9 cellular contexts compared by ENCODE assay signal in genomic region chr9:121735065-121735791, GRCh38.
A peak's percentile ranks its signal among the peaks of the same experiment; 100 is the strongest.
DNase-seq lines count a peak whose midpoint lies in the region; ATAC-seq, FAIRE-seq and TF ChIP-seq lines count a peak whose summit lies in the region.
"Had no signal": no experiment of that assay in that cellular context is flagged by ENCODE, and none has a peak within 500 bp of the region (broad histone marks: within the 10 kb centered on the region; RNA-seq: fewer than 3 reads in every experiment).

No MANE protein-coding gene starts in this region.

- TF ChIP-seq CTCF in A673 (conservative IDR thresholded peaks at IDR 0.05; ENCODE audit: low read depth, low read length) (peak; percentile 46), bronchial epithelial cell (IDR thresholded peaks at IDR 0.05; ENCODE audit: insufficient read depth, low read length, severe bottlenecking) (peak; percentile 68), right lobe of liver (IDR thresholded peaks at IDR 0.05) (peak in 3 of 4 donors; percentile 20 to 26 (median 23))
- TF ChIP-seq CTCF in CD4-positive, alpha-beta T cell (IDR thresholded peaks at IDR 0.05), result no peak

- H3K27me3 Mint-ChIP-seq in CD4-positive, alpha-beta T cell, result peaks cover 29% of the 10 kb centered on the region

- TF ChIP-seq POLR2A in right lobe of liver (IDR thresholded peaks at IDR 0.05), result no peak

- WGBS in right lobe of liver (ENCODE audit: insufficient coverage, low coverage, low lambda C conversion rate, missing lambda C conversion rate), result 67% methylated on average over 4 of the region's 9 CpGs

- no peak overlapping the region for H3K27ac Mint-ChIP-seq in CD4-positive, alpha-beta T cell

- peaks cover 10% of the 10 kb centered on the region for H3K4me1 Mint-ChIP-seq in CD4-positive, alpha-beta T cell (ENCODE audit: low read depth)

- H3K4me3 Mint-ChIP-seq in CD4-positive, alpha-beta T cell, result no peak overlapping the region

- intact Hi-C loops in A673 (cut with micrococcal nuclease; ENCODE audit: unreplicated experiment) (no loop called here), right lobe of liver (cut with DNase I) (no loop called here)
- intact Hi-C loops in CD4-positive, alpha-beta T cell (cut with DNase I, micrococcal nuclease), result no loop called here

- POLR2A ChIA-PET in A673 (lab: Charles Lee; ENCODE audit: low non-redundant PET), result no interaction called here
- POLR2A ChIA-PET in CD4-positive, alpha-beta T cell (lab: Charles Lee), result no interaction called here

- no peaks in the 10 kb centered on the region for H3K27me3 ChIP-seq in A673 (replicated peaks; ENCODE audit: insufficient read depth, low read depth, low read length, poor library complexity)
- H3K27me3 ChIP-seq in bronchial epithelial cell (ENCODE audit: control insufficient read depth, insufficient read depth, low read length), result no peaks in the 10 kb centered on the region
- H3K27me3 ChIP-seq in right lobe of liver, result no peaks in the 10 kb centered on the region
- peaks cover 20% of the 10 kb centered on the region for H3K27me3 ChIP-seq in CD4-positive, alpha-beta T cell (ENCODE audit: control insufficient read depth, insufficient read depth, low read length)

- no peaks in the 10 kb centered on the region for H3K9me3 ChIP-seq in A673 (ENCODE audit: low read depth, low read length, poor library complexity, severe bottlenecking)
- H3K9me3 ChIP-seq in right lobe of liver, result no peaks in the 10 kb centered on the region
- H3K9me3 ChIP-seq in CD4-positive, alpha-beta T cell (ENCODE audit: control insufficient read depth, low read length), result no peaks in the 10 kb centered on the region
- H3K9me3 ChIP-seq: HAP-1 had no signal

- peak; percentile 63 for ATAC-seq in GM18511 (IDR thresholded peaks at IDR 0.05; ENCODE audit: unreplicated experiment)
- ATAC-seq in right lobe of liver, result peak; percentile 14 to 30 (median 18)
- ATAC-seq in CD4-positive, alpha-beta T cell (ENCODE audit: poor library complexity), result no peak

- no peak overlapping the region for H3K4me3 ChIP-seq in A673 (ENCODE audit: low read depth, low read length, poor library complexity, severe bottlenecking)
- H3K4me3 ChIP-seq in bronchial epithelial cell (ENCODE audit: low read depth, low read length), result no peak overlapping the region
- no peak overlapping the region for H3K4me3 ChIP-seq in right lobe of liver
- H3K4me3 ChIP-seq: HAP-1 had no signal

- no peaks in the 10 kb centered on the region for H3K9me3 Mint-ChIP-seq in CD4-positive, alpha-beta T cell

- no TSS peak for BruUV-seq in A673 (replicated peaks; lab: Mats Ljungman, UMichigan)

- H3K27ac ChIP-seq in A673 (ENCODE audit: low read depth, low read length, poor library complexity, severe bottlenecking) (no peak overlapping the region), right lobe of liver (peak overlapping the region in 1 of 3 donors; percentile 37)
- no peak overlapping the region for H3K27ac ChIP-seq in CD4-positive, alpha-beta T cell (ENCODE audit: low read depth, low read length)

- no peaks in the 10 kb centered on the region for H3K36me3 ChIP-seq in A673 (ENCODE audit: insufficient read depth, low read length, poor library complexity, severe bottlenecking)
- peaks cover 4% of the 10 kb centered on the region for H3K36me3 ChIP-seq in bronchial epithelial cell (ENCODE audit: control insufficient read depth, insufficient read depth, low read length)
- H3K36me3 ChIP-seq in right lobe of liver, result no peaks in the 10 kb centered on the region
- H3K36me3 ChIP-seq: HAP-1 had no signal

- FAIRE-seq in bronchial epithelial cell (lab: Jason Lieb, UNC), result peak; percentile 55

- H3K4me1 ChIP-seq in A673 (ENCODE audit: insufficient read depth, low read length, poor library complexity, severe bottlenecking) (no peaks in the 10 kb centered on the region), right lobe of liver (peaks cover 0 to 31% (median 0%) of the 10 kb centered on the region in 4 donors)
- H3K4me1 ChIP-seq: HAP-1 had no signal

- peak; percentile 66 for DNase-seq in A673 (ENCODE audit: low spot score)
- DNase-seq in M059J (ENCODE audit: low read depth), result peak; percentile 69
- peak; percentile 52 for DNase-seq in bronchial epithelial cell (ENCODE audit: low read depth)
- no peak for DNase-seq in right lobe of liver
- DNase-seq in CD4-positive, alpha-beta T cell, result no peak
- no peak for DNase-seq in activated naive CD4-positive, alpha-beta T cell (lab: John Stamatoyannopoulos, UW)
- no peak for DNase-seq in superior temporal gyrus (ENCODE audit: extremely low spot score)

- H3K36me3 Mint-ChIP-seq in CD4-positive, alpha-beta T cell (ENCODE audit: low read depth), result no peaks in the 10 kb centered on the region

- CTCF ChIA-PET in A673 (lab: Charles Lee), result interaction anchor here (1.0 kb wide), 1 partner anchor 21 kb away, joined by 3 read pairs; no protein-coding TSS in a partner anchor
- CTCF ChIA-PET in CD4-positive, alpha-beta T cell (lab: Charles Lee), result no interaction called here

Comparison
In these comparisons a context has a peak if more than half of its experiments do, and no peak if none do; other contexts are left out.
1. DNase-seq: peak in A673 (single experiment), M059J (single experiment) and bronchial epithelial cell (single experiment); none in right lobe of liver (0 of 3), CD4-positive, alpha-beta T cell (0 of 10), activated naive CD4-positive, alpha-beta T cell (0 of 4) and superior temporal gyrus (single experiment).